In the genomic region with DNA sequence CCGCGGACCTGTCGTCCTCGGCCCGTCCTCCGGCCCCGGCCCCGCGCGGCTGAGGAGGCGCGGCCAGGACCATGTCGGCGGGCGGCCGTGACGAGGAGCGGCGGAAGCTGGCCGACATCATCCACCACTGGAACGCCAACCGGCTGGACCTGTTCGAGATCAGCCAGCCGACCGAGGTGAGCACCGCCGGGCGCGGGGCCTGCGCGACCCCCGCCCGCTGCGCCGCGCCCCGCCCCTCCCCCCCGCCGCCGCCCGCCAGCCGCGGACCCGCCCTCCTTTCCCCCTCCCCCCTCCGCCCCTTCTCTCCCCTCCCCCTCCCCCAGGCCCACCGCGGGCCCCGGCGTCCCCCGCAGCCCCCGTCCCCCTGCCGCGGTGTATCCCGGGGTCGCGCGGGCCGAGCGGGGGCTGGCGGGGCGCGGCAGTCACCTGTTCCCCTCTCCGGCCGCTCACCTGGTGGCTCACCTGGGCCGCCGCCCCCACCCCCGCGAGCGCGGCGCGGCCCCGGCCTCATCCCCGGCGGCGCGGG, we compare ENCODE assay signal across 8 cellular contexts. TPM values are rescaled to one million over a fixed set of nuclear protein-coding genes. Genes with fewer than 3 reads are reported as not detected.
DNase-seq lines count a peak whose midpoint lies in the region; ATAC-seq and TF ChIP-seq lines count a peak whose summit lies in the region.

No MANE protein-coding gene starts in this region.

- peak overlapping the region; percentile 99 for H3K4me3 ChIP-seq in Caco-2 (ENCODE audit: low read depth, low read length)
- H3K4me3 ChIP-seq in fibroblast of the aortic adventitia (ENCODE audit: low read depth, low read length) = peak overlapping the region; percentile 76
- peak overlapping the region; percentile 63 to 80 (median 72) for H3K4me3 ChIP-seq in gastrocnemius medialis

- no peaks in the 10 kb centered on the region for H3K27me3 Mint-ChIP-seq in Caco-2 (ENCODE audit: insufficient read depth, unreplicated experiment)

- ATAC-seq in HG03095 (IDR thresholded peaks at IDR 0.05; ENCODE audit: unreplicated experiment) (peak; percentile 40), gastrocnemius medialis (peak; percentile 52 to 59)

- H3K4me3 Mint-ChIP-seq in Caco-2 (ENCODE audit: unreplicated experiment) = peak overlapping the region; percentile 94

- intact Hi-C loops in Caco-2 (cut with micrococcal nuclease; ENCODE audit: unreplicated experiment) = loop anchor here (2.0 to 10.0 kb wide), 4 partner anchors 70 to 322 kb away; no protein-coding TSS in a partner anchor
- intact Hi-C loops in gastrocnemius medialis (cut with DNase I; ENCODE audit: low total_unique reads) = loop anchor here (10.0 kb wide), 2 partner anchors 78 to 342 kb away; no protein-coding TSS in a partner anchor

- H3K9me3 ChIP-seq in Caco-2 = no peaks in the 10 kb centered on the region
- H3K9me3 ChIP-seq in gastrocnemius medialis = no peaks in the 10 kb centered on the region

- H3K36me3 ChIP-seq in Caco-2 (ENCODE audit: control insufficient read depth, insufficient read depth, low read length) (no peaks in the 10 kb centered on the region), gastrocnemius medialis (no peaks in the 10 kb centered on the region)

- in situ Hi-C loops in gastrocnemius medialis (cut with MboI; ENCODE audit: low sequenced_read_pairs in 4 of 4) = no loop called here
- in situ Hi-C loops in ACHN (cut with HindIII; ENCODE audit: low pct_ligation_motif_present, low pct_unique_long_range_greater_than_20kb, low sequenced_read_pairs) = no loop called here

- H3K27me3 ChIP-seq in Caco-2 (replicated peaks; ENCODE audit: control insufficient read depth, insufficient read depth, low read length) = no peaks in the 10 kb centered on the region
- no peaks in the 10 kb centered on the region for H3K27me3 ChIP-seq in gastrocnemius medialis

- H3K27ac ChIP-seq in gastrocnemius medialis = peak overlapping the region; percentile 47 to 81 (median 64)

- TF ChIP-seq POLR2A in gastrocnemius medialis (IDR thresholded peaks at IDR 0.05) = no peak

- CTCF ChIA-PET in Caco-2 (lab: Charles Lee) = no interaction called here

- DNase-seq in Caco-2 (peak; percentile 62 to 74), GM19238 (ENCODE audit: insufficient read length, low spot score) (peak; percentile 60), T-helper 9 cell (peak; percentile 13), fibroblast of the aortic adventitia (ENCODE audit: low read depth) (no peak), gastrocnemius medialis (no peak), GDM1 (lab: John Stamatoyannopoulos, UW) (no peak), ACHN (no peak)

- H3K4me1 ChIP-seq in Caco-2 = peaks cover 36% of the 10 kb centered on the region
- H3K4me1 ChIP-seq in gastrocnemius medialis = peaks cover 24 to 25% of the 10 kb centered on the region in 2 donors

- POLR2A ChIA-PET in Caco-2 (lab: Charles Lee) = interaction anchor here (0.6 to 1.2 kb wide), 3 partner anchors 15 to 33 kb away, joined by 3 to 6 read pairs (median 3); no protein-coding TSS in a partner anchor

- H3K9me3 Mint-ChIP-seq in Caco-2 (ENCODE audit: unreplicated experiment) = no peaks in the 10 kb centered on the region

- TF ChIP-seq CTCF in Caco-2 (IDR thresholded peaks at IDR 0.05; ENCODE audit: insufficient read depth in 1 of 2, low read depth in 1 of 2, low read length in 1 of 2, severe bottlenecking in 1 of 2, unreplicated experiment in 1 of 2) (no peak), fibroblast of the aortic adventitia (IDR thresholded peaks at IDR 0.05; ENCODE audit: insufficient read depth, low read length) (no peak), gastrocnemius medialis (IDR thresholded peaks at IDR 0.05 in 4 of 5, conservative IDR thresholded peaks at IDR 0.05 in 1 of 5) (no peak)

- H3K27ac Mint-ChIP-seq in Caco-2 (ENCODE audit: unreplicated experiment) = peak overlapping the region; percentile 94

- no TSS peak for BruUV-seq in Caco-2 (replicated peaks; lab: Mats Ljungman, UMichigan)

- peaks cover 19% of the 10 kb centered on the region for H3K4me1 Mint-ChIP-seq in Caco-2 (ENCODE audit: low read depth, unreplicated experiment)

- H3K36me3 Mint-ChIP-seq in Caco-2 (ENCODE audit: insufficient read depth, unreplicated experiment) = peaks cover 25% of the 10 kb centered on the region

RNA-seq across cellular contexts. Expression of a gene that starts 0.4 kb away (rescaled TPM):
- total RNA-seq in Caco-2 (2022) = 177 TPM in 2 replicates
- total RNA-seq in fibroblast of the aortic adventitia (ENCODE audit: low replicate concordance) = 29.2 and 136 TPM in 2 replicates
- 10 to 100 TPM; 22.2 to 66.0 (median 30.0) TPM for total RNA-seq in gastrocnemius medialis

Comparison
In these comparisons a context has a peak if more than half of its experiments do, and no peak if none do; other contexts are left out.
1. DNase-seq: peak in Caco-2 (2 of 2), GM19238 (single experiment) and T-helper 9 cell (single experiment); none in fibroblast of the aortic adventitia (single experiment), gastrocnemius medialis (0 of 2), GDM1 (single experiment) and ACHN (single experiment).
2. Peak in every context shown above with its lines, with median percentiles within 50 percentile points of each other: H3K4me3 ChIP-seq.